Comparison of ENCODE assay signal across 9 cellular contexts in genomic region chr1:208604295-208604694, GRCh38.
DNase-seq lines count a peak whose midpoint lies in the region; ATAC-seq and TF ChIP-seq lines count a peak whose summit lies in the region.
"Had no signal": no experiment of that assay in that cellular context is flagged by ENCODE, and none has a peak within 500 bp of the region (broad histone marks: within the 10 kb centered on the region; RNA-seq: fewer than 3 reads in every experiment).

No MANE protein-coding gene starts in this region.

- CTCF ChIA-PET in CD4-positive, alpha-beta T cell (lab: Charles Lee), result no interaction called here

- H3K27me3 Mint-ChIP-seq in CD4-positive, alpha-beta T cell, result peaks cover 10% of the 10 kb centered on the region

- H3K9me3 ChIP-seq in CD4-positive, alpha-beta T cell (ENCODE audit: control insufficient read depth, low read length), result no peaks in the 10 kb centered on the region
- no peaks in the 10 kb centered on the region for H3K9me3 ChIP-seq in Karpas-422 (ENCODE audit: low read length)
- H3K9me3 ChIP-seq: SJSA1 had no signal

- TF ChIP-seq CTCF in epithelial cell of proximal tubule (conservative IDR thresholded peaks at IDR 0.05; ENCODE audit: low read depth, low read length), result no peak
- TF ChIP-seq CTCF in CD4-positive, alpha-beta T cell (IDR thresholded peaks at IDR 0.05), result no peak

- H3K4me3 Mint-ChIP-seq in CD4-positive, alpha-beta T cell, result no peak overlapping the region

- H3K36me3 ChIP-seq in Karpas-422 (ENCODE audit: insufficient read depth, low read length), result no peaks in the 10 kb centered on the region

- no peak overlapping the region for H3K4me2 ChIP-seq in Karpas-422 (ENCODE audit: low read depth, low read length, poor library complexity, severe bottlenecking)

- no peak overlapping the region for H3K9ac ChIP-seq in Karpas-422 (ENCODE audit: low read length)

- H3K9me3 Mint-ChIP-seq in CD4-positive, alpha-beta T cell, result no peaks in the 10 kb centered on the region

- no peak overlapping the region for H3K27ac ChIP-seq in CD4-positive, alpha-beta T cell (ENCODE audit: low read depth, low read length)
- no peak overlapping the region for H3K27ac ChIP-seq in Karpas-422 (ENCODE audit: low read length)
- H3K27ac ChIP-seq: SJSA1 had no signal

- no peaks in the 10 kb centered on the region for H3K36me3 Mint-ChIP-seq in CD4-positive, alpha-beta T cell (ENCODE audit: low read depth)

- no peak overlapping the region for H2AFZ ChIP-seq in Karpas-422 (ENCODE audit: low read length)

- POLR2A ChIA-PET in CD4-positive, alpha-beta T cell (lab: Charles Lee), result no interaction called here

- H3K4me1 Mint-ChIP-seq in CD4-positive, alpha-beta T cell (ENCODE audit: low read depth), result no peaks in the 10 kb centered on the region

- H4K20me1 ChIP-seq in Karpas-422 (ENCODE audit: insufficient read depth, low read depth, low read length), result no peaks in the 10 kb centered on the region

- H3K79me2 ChIP-seq in Karpas-422 (ENCODE audit: low read length), result no peaks in the 10 kb centered on the region

- H3K4me1 ChIP-seq in Karpas-422 (ENCODE audit: low read length), result no peaks in the 10 kb centered on the region

- H3K4me3 ChIP-seq in epithelial cell of proximal tubule (ENCODE audit: low read depth, low read length) (no peak overlapping the region), Karpas-422 (ENCODE audit: low read length) (no peak overlapping the region)
- H3K4me3 ChIP-seq: SJSA1 had no signal

- ATAC-seq in GM18505 (IDR thresholded peaks at IDR 0.05; ENCODE audit: unreplicated experiment), result peak; percentile 90
- ATAC-seq in GM21447 (IDR thresholded peaks at IDR 0.05; ENCODE audit: unreplicated experiment), result peak; percentile 98
- peak; percentile 98 for ATAC-seq in HG03442 (IDR thresholded peaks at IDR 0.05; ENCODE audit: unreplicated experiment)
- no peak for ATAC-seq in CD4-positive, alpha-beta T cell (ENCODE audit: poor library complexity)

- peak; percentile 35 for DNase-seq in epithelial cell of proximal tubule (ENCODE audit: low read depth)
- no peak for DNase-seq in CD4-positive, alpha-beta T cell
- DNase-seq in effector CD8-positive, alpha-beta T cell (lab: John Stamatoyannopoulos, UW), result no peak
- no peak for DNase-seq in Karpas-422
- DNase-seq in posterior vena cava (ENCODE audit: low spot score), result no peak

- H3K27ac Mint-ChIP-seq in CD4-positive, alpha-beta T cell, result no peak overlapping the region

- H3K27me3 ChIP-seq in CD4-positive, alpha-beta T cell (ENCODE audit: control insufficient read depth, insufficient read depth, low read length), result no peaks in the 10 kb centered on the region
- H3K27me3 ChIP-seq in Karpas-422 (ENCODE audit: low read length), result no peaks in the 10 kb centered on the region
- H3K27me3 ChIP-seq: SJSA1 had no signal

- no peak for TF ChIP-seq POLR2A in GM18505 (IDR thresholded peaks at IDR 0.05; ENCODE audit: borderline replicate concordance, extremely low read depth, insufficient read depth, insufficient read length)

- intact Hi-C loops in CD4-positive, alpha-beta T cell (cut with DNase I, micrococcal nuclease), result no loop called here
- intact Hi-C loops in posterior vena cava (cut with DNase I), result no loop called here

- H3K9me2 ChIP-seq in Karpas-422 (replicated peaks; ENCODE audit: insufficient read depth, low read length), result no peaks in the 10 kb centered on the region
